13 cellular contexts compared by ENCODE assay signal in the genomic region with DNA sequence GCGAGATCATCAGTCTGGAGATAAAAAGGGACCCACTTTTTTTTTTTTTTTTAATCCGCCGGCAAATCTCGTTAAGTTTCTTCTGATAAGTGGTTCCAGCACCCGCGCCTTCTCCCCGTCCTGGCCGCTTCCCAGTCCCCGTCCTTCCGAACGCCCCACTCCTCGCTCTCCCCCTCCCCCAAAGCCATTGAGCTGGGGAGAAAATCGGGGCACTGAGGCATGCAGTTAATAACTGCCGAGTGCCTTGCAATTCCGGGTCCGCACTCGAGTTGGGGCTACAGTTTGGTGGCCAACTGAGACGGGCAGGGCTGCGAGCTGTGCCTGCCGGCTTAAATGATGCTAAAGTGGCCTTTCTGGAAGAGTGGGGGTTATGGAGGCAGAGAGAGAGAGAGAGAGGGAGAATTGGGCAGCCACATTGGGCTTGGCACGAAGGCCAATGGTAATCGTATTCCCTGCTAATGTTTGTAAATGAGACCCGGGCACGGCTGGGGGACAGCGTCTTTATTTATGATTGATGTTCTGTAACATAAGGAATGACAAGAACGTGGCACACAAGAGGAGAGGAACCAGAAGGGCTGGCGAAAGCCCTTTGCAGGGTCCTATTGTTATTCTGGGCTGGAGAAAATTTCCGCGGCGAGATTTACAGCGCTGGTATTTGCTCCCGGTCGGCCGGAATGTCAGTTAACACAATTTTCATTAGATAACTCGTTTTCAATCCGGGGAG. TPM values are rescaled to one million over a fixed set of nuclear protein-coding genes. Genes with fewer than 3 reads are reported as not detected.
DNase-seq lines count a peak whose midpoint lies in the region; ATAC-seq and TF ChIP-seq lines count a peak whose summit lies in the region.
"Had no signal": no experiment of that assay in that cellular context is flagged by ENCODE, and none has a peak within 500 bp of the region (broad histone marks: within the 10 kb centered on the region; RNA-seq: fewer than 3 reads in every experiment).

No MANE protein-coding gene starts in this region.

- no peak for ATAC-seq in GM21367 (IDR thresholded peaks at IDR 0.05; ENCODE audit: unreplicated experiment)
- ATAC-seq: HCT116 had no signal

- DNase-seq in BE2C, result no peak
- DNase-seq in Daoy (ENCODE audit: low read depth), result peak; percentile 25
- DNase-seq in WERI-Rb-1, result peak; percentile 15
- DNase-seq in NOMO-1 treated with DMSO at 0.1 percent for 48 hours (lab: John Stamatoyannopoulos, UW; ENCODE audit: unreplicated experiment), result no peak
- DNase-seq in SKM-1 treated with dmso at 0.1 percent for 144 hours (lab: John Stamatoyannopoulos, UW; ENCODE audit: unreplicated experiment), result no peak
- DNase-seq in GM19238 (ENCODE audit: insufficient read length, low spot score), result no peak
- DNase-seq: activated CD4-positive, alpha-beta T cell treated with anti-CD3 and anti-CD28 coated beads, Interleukin-2, amount 50 U/mL, for 4 hours; caudate nucleus; RPMI8226; substantia nigra had no signal

- no peaks in the 10 kb centered on the region for H3K36me3 ChIP-seq in BE2C
- no peaks in the 10 kb centered on the region for H3K36me3 ChIP-seq in WERI-Rb-1

- TF ChIP-seq CTCF in BE2C (IDR thresholded peaks at IDR 0.05; ENCODE audit: low read depth, low read length) (no peak), WERI-Rb-1 (IDR thresholded peaks at IDR 0.05; ENCODE audit: low read depth, low read length) (no peak)

- H3K9me3 ChIP-seq in BE2C (no peaks in the 10 kb centered on the region), WERI-Rb-1 (ENCODE audit: severe bottlenecking) (no peaks in the 10 kb centered on the region), iPS-18c (ENCODE audit: control insufficient read depth, insufficient read depth, low read length) (no peaks in the 10 kb centered on the region)

- H3K4me1 ChIP-seq in BE2C, result no peaks in the 10 kb centered on the region

- H3K4me3 ChIP-seq in BE2C (ENCODE audit: low read depth, low read length) (peak overlapping the region; percentile 7; the same call in 1 of the 2 replicates), WERI-Rb-1 (ENCODE audit: low read depth, low read length) (peak overlapping the region; percentile 44), iPS-18c (ENCODE audit: insufficient read depth, low read depth, low read length) (peak overlapping the region; percentile 74)

- H3K27ac ChIP-seq in WERI-Rb-1, result no peak overlapping the region

- H3K27me3 ChIP-seq in BE2C (peaks cover 70% of the 10 kb centered on the region), WERI-Rb-1 (ENCODE audit: insufficient read depth, low read depth, severe bottlenecking) (peaks cover 30% of the 10 kb centered on the region)

RNA-seq across cellular contexts. Expression of a gene that starts 1.8 kb away (rescaled TPM):
- polyA plus RNA-seq in BE2C (2012; ENCODE audit: insufficient read depth, insufficient read length, low read depth), result 0.66 TPM
- total RNA-seq in Daoy (2014; rRNA removed; shearing (Covaris generic)), result 0.06 TPM in 2 replicates

Comparison
In these comparisons a context has a peak if more than half of its experiments do, and no peak if none do; other contexts are left out.
1. DNase-seq: peak in Daoy (single experiment) and WERI-Rb-1 (single experiment); none in BE2C (single experiment), NOMO-1 treated with DMSO at 0.1 percent for 48 hours (single experiment), SKM-1 treated with dmso at 0.1 percent for 144 hours (single experiment) and GM19238 (single experiment).
2. H3K4me3 ChIP-seq: peak in every context shown above with its lines; median percentile 74 in iPS-18c; 44 in WERI-Rb-1; 7 in BE2C.